Comparison of ENCODE assay signal across 10 cellular contexts in genomic region chr1:167002354-167002753, GRCh38. TPM values are rescaled to one million over a fixed set of nuclear protein-coding genes. Genes with fewer than 3 reads are reported as not detected.
"Had no signal": no experiment of that assay in that cellular context is flagged by ENCODE, and none has a peak within 500 bp of the region (broad histone marks: within the 10 kb centered on the region; RNA-seq: fewer than 3 reads in every experiment).

No MANE protein-coding gene starts in this region.

- DNase-seq: GM23248, GOT3, H9, HCEC 1CT, IMR-90, KBM-7 had no signal

- H2AFZ ChIP-seq: GM23248 had no signal

- H3K9ac ChIP-seq: GM23248, KMS-11 had no signal

- H3K4me2 ChIP-seq: KMS-11 had no signal

- H3K4me3 ChIP-seq: GM23248 had no signal

- H3K27ac ChIP-seq: GM23248, KMS-11 had no signal

- FAIRE-seq: H54, HTR-8/SVneo had no signal

RNA-seq across cellular contexts. Expression of gene MAEL, which starts 13.3 kb away (rescaled TPM):
- total RNA-seq: GM23248, H9, HT-29, IMR-90 had no signal
- polyA plus RNA-seq: GM23248, IMR-90 had no signal

RNA-seq across cellular contexts. Expression of gene ILDR2, which starts 27.0 kb away (rescaled TPM):
- total RNA-seq: GM23248 had no signal
- polyA plus RNA-seq: GM23248, IMR-90 had no signal
